Comparison of ENCODE assay signal across 16 cellular contexts in the genomic region with DNA sequence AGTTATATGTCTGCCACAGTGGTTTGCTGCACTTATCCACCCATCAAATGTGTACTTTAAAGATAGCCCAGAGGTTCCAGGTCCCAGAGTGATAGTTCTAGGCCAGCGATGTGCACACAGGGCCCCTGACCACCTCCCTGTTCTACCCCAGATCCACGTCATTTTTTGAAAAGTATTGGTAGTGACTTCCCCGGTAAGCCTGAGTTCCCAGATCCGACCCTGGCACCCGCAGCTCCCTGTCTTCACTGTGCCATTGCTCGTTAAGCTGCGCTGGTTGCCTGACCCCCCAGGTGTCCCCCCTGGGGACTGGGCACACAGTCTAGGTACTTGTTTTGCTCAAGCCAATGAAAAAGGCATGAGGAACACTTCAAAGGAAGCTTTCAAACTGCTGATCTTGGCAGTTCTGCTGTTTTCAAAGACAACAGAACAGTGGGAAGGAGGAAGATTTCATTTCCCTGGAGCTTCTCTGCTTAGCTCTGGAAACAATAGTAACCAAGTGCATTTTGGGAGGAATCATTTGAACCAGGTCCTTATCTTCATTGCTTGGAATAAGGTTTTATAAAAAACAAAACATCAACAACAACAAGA.
"Had no signal": no experiment of that assay in that cellular context is flagged by ENCODE, and none has a peak within 500 bp of the region (broad histone marks: within the 10 kb centered on the region; RNA-seq: fewer than 3 reads in every experiment).

No MANE protein-coding gene starts in this region.

- H3K27ac Mint-ChIP-seq: nephron progenitor cell; stimulated activated naive B cell treated with anti-CD40 and anti-IgM and Interleukin-4, amounts not matched to agents 10 μg/mL and 1 μg/mL and 100 μg/mL, for 72 hours had no signal

- H3K27me3 Mint-ChIP-seq: activated T-helper 17 cell treated with anti-CD3 and anti-CD28 coated beads, Interleukin-2, amount 50 U/mL, for 72 hours; stimulated activated naive B cell treated with anti-CD40 and anti-IgM and Interleukin-4, amounts not matched to agents 10 μg/mL and 1 μg/mL and 100 μg/mL, for 72 hours had no signal

- FAIRE-seq: frontal cortex had no signal

- H3K36me3 ChIP-seq: cardiac muscle cell, colonic mucosa, ovary, upper lobe of left lung had no signal

- H3K27me3 ChIP-seq: cardiac muscle cell, colonic mucosa, ovary, upper lobe of left lung had no signal

- DNase-seq: activated CD4-positive, alpha-beta T cell treated with anti-CD3 and anti-CD28 coated beads, Interleukin-2, amount 50 U/mL, for 4 hours; activated naive CD4-positive, alpha-beta T cell treated with Interleukin-2 at 50 U/mL for 16 hours; activated T-cell treated with anti-CD3 and anti-CD28 coated beads for 4 hours; colonic mucosa; effector CD8-positive, alpha-beta T cell; kidney glomerular epithelial cell; nephron progenitor cell; ovary; stimulated activated CD4-positive, alpha-beta T cell treated with anti-CD3 and anti-CD28 coated beads, Interleukin-2, amount 100 ng/mL, for 48 hours; stimulated activated naive B cell treated with anti-CD40 and anti-IgM and Interleukin-4, amounts not matched to agents 10 μg/mL and 1 μg/mL and 100 μg/mL, for 72 hours; T-helper 9 cell; upper lobe of left lung had no signal

- H3K4me3 ChIP-seq: cardiac muscle cell, colonic mucosa, ovary, upper lobe of left lung had no signal

- H3K9me3 ChIP-seq: colonic mucosa, ovary had no signal

- H3K4me3 Mint-ChIP-seq: activated T-helper 17 cell treated with anti-CD3 and anti-CD28 coated beads, Interleukin-2, amount 50 U/mL, for 72 hours; nephron progenitor cell; stimulated activated naive B cell treated with anti-CD40 and anti-IgM and Interleukin-4, amounts not matched to agents 10 μg/mL and 1 μg/mL and 100 μg/mL, for 72 hours had no signal

- H3K27ac ChIP-seq: cardiac muscle cell, colonic mucosa, ovary, upper lobe of left lung had no signal

- H3K4me1 ChIP-seq: colonic mucosa, upper lobe of left lung had no signal

- ATAC-seq: activated CD4-positive, CD25-positive, alpha-beta regulatory T cell treated with anti-CD3 and anti-CD28 coated beads, Interleukin-2, amount 50 U/mL, for 24 hours; activated T-helper 17 cell treated with anti-CD3 and anti-CD28 coated beads, Interleukin-2, amount 50 U/mL, for 72 hours; stimulated activated naive B cell treated with anti-CD40 and anti-IgM and Interleukin-4, amounts not matched to agents 10 μg/mL and 1 μg/mL and 100 μg/mL, for 72 hours had no signal
